In genomic region chr5:16666861-16667481, GRCh38 we compare ENCODE assay signal across 8 cellular contexts. TPM values are rescaled to one million over a fixed set of nuclear protein-coding genes. Genes with fewer than 3 reads are reported as not detected.
DNase-seq lines count a peak whose midpoint lies in the region; ATAC-seq and TF ChIP-seq lines count a peak whose summit lies in the region.

No MANE protein-coding gene starts in this region.

- H2AFZ ChIP-seq in IMR-90 (replicated peaks; ENCODE audit: low read length, poor library complexity): no peak overlapping the region

- H4K91ac ChIP-seq in IMR-90 (ENCODE audit: insufficient read depth, low read depth, low read length): no peak overlapping the region

- no peak for TF ChIP-seq RAD21 in IMR-90 (IDR thresholded peaks at IDR 0.05; ENCODE audit: low read length)

- intact Hi-C loops in IMR-90 (cut with micrococcal nuclease): loop anchor here (1.0 to 10.0 kb wide), 3 partner anchors 178 to 502 kb away; no protein-coding TSS in a partner anchor
- intact Hi-C loops in right cardiac atrium (cut with DNase I): loop anchor here in 3 of 4 donors (2.0 to 10.0 kb wide), 3 partner anchors 178 to 182 kb away; no protein-coding TSS in a partner anchor

- in situ Hi-C loops in IMR-90 (cut with MboI; ENCODE audit: low sequenced_read_pairs): loop anchor here (10.0 kb wide), 1 partner anchor 182 kb away; no protein-coding TSS in a partner anchor

- dilution Hi-C loops in IMR-90 (cut with HindIII; ENCODE audit: low sequenced_read_pairs, unreplicated experiment): no loop called here

- ATAC-seq in IMR-90 (ENCODE audit: low read depth) (no peak), right cardiac atrium (peak; percentile 86), GM21528 (IDR thresholded peaks at IDR 0.05; ENCODE audit: low FRiP score, unreplicated experiment) (no peak)
- no peak for ATAC-seq in activated CD4-positive, CD25-positive, alpha-beta regulatory T cell treated with anti-CD3 and anti-CD28 coated beads, Interleukin-2, amount 50 U/mL, for 24 hours

- H3K27ac ChIP-seq in C4-2B: peak overlapping the region; percentile 7; the same call in 1 of the 2 replicates
- no peak overlapping the region for H3K27ac ChIP-seq in IMR-90 (ENCODE audit: insufficient read depth, low read length)
- H3K27ac ChIP-seq in right cardiac atrium (ENCODE audit: low read length): peak overlapping the region; percentile 5

- no peak overlapping the region for H2BK20ac ChIP-seq in IMR-90 (ENCODE audit: low read depth, low read length)

- H4K8ac ChIP-seq in IMR-90 (ENCODE audit: low read depth in 2 of 2, low read length in 2 of 2): no peak overlapping the region

- H3K4me1 ChIP-seq in IMR-90 (ENCODE audit: control insufficient read depth, insufficient read depth, low read length) (peaks cover 16% of the 10 kb centered on the region), right cardiac atrium (ENCODE audit: control insufficient read depth, insufficient read depth, low read length) (peaks cover 11% of the 10 kb centered on the region)

- H3K9me1 ChIP-seq in IMR-90 (ENCODE audit: insufficient read depth, low read length): peaks cover 16% of the 10 kb centered on the region

- H3K14ac ChIP-seq in IMR-90 (replicated peaks; ENCODE audit: low read depth, low read length): no peak overlapping the region

- no peak overlapping the region for H4K5ac ChIP-seq in IMR-90 (ENCODE audit: low read depth, low read length)

- peaks cover 65% of the 10 kb centered on the region for H3K36me3 ChIP-seq in IMR-90 (ENCODE audit: control insufficient read depth, insufficient read depth, low read length)

- no peak overlapping the region for H3K9ac ChIP-seq in IMR-90 (ENCODE audit: low read depth, low read length)

- peak; percentile 15 for DNase-seq in IMR-90
- DNase-seq in activated T-cell treated with anti-CD3 and anti-CD28 coated beads for 4 hours: peak; percentile 9
- DNase-seq in right cardiac atrium: peak; percentile 59 to 87 (median 84)
- peak; percentile 22 for DNase-seq in stimulated activated CD4-positive, alpha-beta T cell treated with anti-CD3 and anti-CD28 coated beads, Interleukin-4, amount 100 ng/mL, for 1 hour
- DNase-seq in SKM-1 treated with dmso at 0.1 percent for 144 hours (lab: John Stamatoyannopoulos, UW; ENCODE audit: unreplicated experiment): no peak

- no peak overlapping the region for H2AK5ac ChIP-seq in IMR-90 (ENCODE audit: low read depth, low read length)

- H3K18ac ChIP-seq in IMR-90 (ENCODE audit: low read depth, low read length): no peak overlapping the region

- POLR2A ChIA-PET in IMR-90 (lab: Charles Lee; ENCODE audit: unreplicated experiment): no interaction called here

- WGBS in IMR-90 (ENCODE audit: extremely low coverage in 2 of 2, insufficient read length in 1 of 2), 2 experiments: 66% methylated on average over 7 of the region's 12 CpGs; no CpG with 5 or more reads in 1 of the 2 experiments
- WGBS in right cardiac atrium: 19% methylated on average over 12 of the region's 12 CpGs

- CTCF ChIA-PET in IMR-90 (lab: Yijun Ruan, JAX): interaction anchor here (1.4 kb wide), 1 partner anchor 10 kb away, joined by 4 read pairs; no protein-coding TSS in a partner anchor

- H3K4me3 ChIP-seq in IMR-90 (ENCODE audit: insufficient read depth, low read depth, low read length) (no peak overlapping the region), right cardiac atrium (ENCODE audit: low read length) (no peak overlapping the region)

- TF ChIP-seq POLR2A in IMR-90 (IDR thresholded peaks at IDR 0.05; ENCODE audit: low read depth, low read length): no peak

- H2BK15ac ChIP-seq in IMR-90 (ENCODE audit: low read depth, low read length): no peak overlapping the region

- H3K56ac ChIP-seq in IMR-90 (ENCODE audit: extremely low read depth, insufficient read depth, low read length): no peak overlapping the region

- no peak overlapping the region for H3K4me2 ChIP-seq in IMR-90 (ENCODE audit: low read depth, low read length)

- H3K4ac ChIP-seq in IMR-90 (ENCODE audit: low read depth, low read length): no peak overlapping the region

- H3K79me1 ChIP-seq in IMR-90 (ENCODE audit: low read depth in 1 of 2, low read length in 2 of 2): peaks cover 30 to 51% of the 10 kb centered on the region in 2 experiments

- no peak overlapping the region for H3K23ac ChIP-seq in IMR-90 (ENCODE audit: low read depth, low read length)

- no peak overlapping the region for H2BK120ac ChIP-seq in IMR-90 (ENCODE audit: low read depth, low read length)

- H4K20me1 ChIP-seq in IMR-90 (ENCODE audit: insufficient read depth, low read length): peaks cover 50% of the 10 kb centered on the region

- H3K9me3 ChIP-seq in IMR-90 (ENCODE audit: control insufficient read depth, insufficient read depth, low read length): no peaks in the 10 kb centered on the region
- H3K9me3 ChIP-seq in right cardiac atrium (ENCODE audit: control insufficient read depth, low read length): no peaks in the 10 kb centered on the region

- no peaks in the 10 kb centered on the region for H3K27me3 ChIP-seq in IMR-90 (ENCODE audit: control insufficient read depth, insufficient read depth, low read length)
- no peaks in the 10 kb centered on the region for H3K27me3 ChIP-seq in right cardiac atrium (ENCODE audit: control insufficient read depth, insufficient read depth)

- H2BK5ac ChIP-seq in IMR-90 (ENCODE audit: low read depth, low read length, poor library complexity, severe bottlenecking): no peak overlapping the region

- peak; percentile 79 for TF ChIP-seq CTCF in C4-2B (conservative IDR thresholded peaks at IDR 0.05)
- TF ChIP-seq CTCF in IMR-90 (conservative IDR thresholded peaks at IDR 0.05; ENCODE audit: low read depth, low read length): no peak

- no TSS peak for BruUV-seq in IMR-90 (replicated peaks; lab: Mats Ljungman, UMichigan)

- no peak overlapping the region for H2AK9ac ChIP-seq in IMR-90 (replicated peaks; ENCODE audit: low read depth, low read length, poor library complexity)

TF ChIP-seq in IMR-90, 13 proteins besides CTCF, POLR2A, EP300 and RAD21:
- no peak for TF ChIP-seq RCOR1 (IDR thresholded peaks at IDR 0.05; ENCODE audit: insufficient replicate concordance, low read length)
- TF ChIP-seq BHLHE40 (IDR thresholded peaks at IDR 0.05; ENCODE audit: low read depth, low read length): no peak
- TF ChIP-seq MXI1 (IDR thresholded peaks at IDR 0.05; ENCODE audit: borderline replicate concordance, low read depth, low read length): no peak
- no peak for TF ChIP-seq ELK1 (IDR thresholded peaks at IDR 0.05; ENCODE audit: borderline replicate concordance, low read depth, low read length)
- TF ChIP-seq USF2 (IDR thresholded peaks at IDR 0.05; ENCODE audit: low read depth, low read length): no peak
- TF ChIP-seq MAFK (IDR thresholded peaks at IDR 0.05; ENCODE audit: low read depth, low read length): no peak
- no peak for TF ChIP-seq SMC3 (IDR thresholded peaks at IDR 0.05; ENCODE audit: low read depth, low read length)
- TF ChIP-seq FOS (IDR thresholded peaks at IDR 0.05; ENCODE audit: low read depth, low read length): no peak
- TF ChIP-seq CEBPB (IDR thresholded peaks at IDR 0.05; ENCODE audit: low read depth, low read length): no peak
- no peak for TF ChIP-seq RFX5 (IDR thresholded peaks at IDR 0.05; ENCODE audit: low read depth, low read length)
- TF ChIP-seq NFE2L2 (IDR thresholded peaks at IDR 0.05; ENCODE audit: low read depth, low read length): no peak
- TF ChIP-seq MAZ (IDR thresholded peaks at IDR 0.05; ENCODE audit: borderline replicate concordance, low read depth, low read length): no peak
- no peak for TF ChIP-seq CHD1 (IDR thresholded peaks at IDR 0.05; ENCODE audit: low read depth, low read length)

RNA-seq across cellular contexts. Expression of gene RETREG1, which starts 50.2 kb away (rescaled TPM):
- total RNA-seq in IMR-90 (2012; rRNA removed) (not detected in 2 replicates), right cardiac atrium (100 to 1,000 TPM; 123 to 209 (median 152) TPM)
- polyA plus RNA-seq in IMR-90 (2012; rRNA removed) (0.17 TPM in 1 of 2 replicates, not detected in the other), right cardiac atrium (114 TPM)
- 0.01 TPM in 1 of 2 replicates, not detected in the other for polyA plus RNA-seq in IMR-90 (2012; cell fraction: cytosol; rRNA removed)
- not detected in 2 replicates for polyA plus RNA-seq in IMR-90 (2012; cell fraction: nucleus; rRNA removed; ENCODE audit: low replicate concordance)

Comparison
In these comparisons a context has a peak if more than half of its experiments do, and no peak if none do; other contexts are left out.
1. ATAC-seq: peak in right cardiac atrium (2 of 2); none in IMR-90 (single experiment), activated CD4-positive, CD25-positive, alpha-beta regulatory T cell treated with anti-CD3 and anti-CD28 coated beads, Interleukin-2, amount 50 U/mL, for 24 hours (0 of 2) and GM21528 (single experiment).
2. RNA of gene RETREG1, which starts 50.2 kb away (total RNA-seq): 123 to 209 TPM in right cardiac atrium; not detected in IMR-90; every median in the first group is over 100 times any median in the second.